In the genomic region with DNA sequence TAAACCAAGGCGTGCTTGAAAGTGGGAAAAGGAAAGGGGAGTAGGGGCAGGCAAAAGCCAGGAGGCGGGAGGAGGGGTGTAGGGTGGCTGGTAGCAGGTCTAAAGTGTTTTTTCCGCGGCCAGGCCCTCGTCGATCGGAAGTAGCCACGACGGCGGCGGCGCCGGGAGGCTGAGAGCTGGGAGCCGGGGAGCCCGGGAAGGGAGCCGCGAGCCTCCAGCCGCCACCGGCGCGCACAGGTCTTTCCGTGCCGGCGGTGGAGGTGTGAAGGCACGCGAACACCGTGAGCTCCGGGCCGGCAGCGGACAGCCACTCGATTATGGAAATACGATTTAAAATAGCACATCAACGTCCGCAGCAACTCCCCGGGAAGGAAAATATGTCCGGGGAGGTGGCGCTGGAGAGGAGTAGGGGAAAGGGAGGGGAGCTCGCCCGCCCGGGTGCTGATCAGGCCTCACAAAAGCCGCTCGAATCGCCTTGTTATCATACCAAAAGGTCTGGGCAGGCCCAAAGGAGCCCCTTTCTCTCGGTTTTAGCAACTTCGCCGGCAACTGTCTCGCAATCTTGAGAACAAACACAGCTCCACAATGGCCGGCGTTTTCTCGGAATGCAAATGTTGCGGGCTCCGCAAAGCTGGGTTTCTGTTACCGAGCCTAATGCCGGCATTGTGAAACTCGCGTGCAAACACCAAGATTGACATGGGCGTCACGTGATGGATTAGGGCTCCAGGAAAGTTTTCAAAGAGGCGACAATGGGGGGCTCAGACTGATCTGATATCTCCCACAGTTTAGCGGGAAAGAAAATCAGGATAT, we compare ENCODE assay signal across 8 cellular contexts. TPM values are rescaled to one million over a fixed set of nuclear protein-coding genes. Genes with fewer than 3 reads are reported as not detected.
DNase-seq lines count a peak whose midpoint lies in the region; ATAC-seq and TF ChIP-seq lines count a peak whose summit lies in the region.

No MANE protein-coding gene starts in this region.

- H3K27me3 Mint-ChIP-seq in activated B cell treated with CpG ODN at 0.5 μM for 24 hours: peaks cover 68% of the 10 kb centered on the region
- H3K27me3 Mint-ChIP-seq in neural crest cell (ENCODE audit: low read depth): peaks cover 53% of the 10 kb centered on the region

- H3K4me1 ChIP-seq in GM23248 (ENCODE audit: insufficient read depth): peaks cover 6% of the 10 kb centered on the region; the same call in 1 of the 2 replicates

- H3K4me3 Mint-ChIP-seq in activated B cell treated with CpG ODN at 0.5 μM for 24 hours (peak overlapping the region; percentile 75), neural crest cell (peak overlapping the region; percentile 89)

- no peaks in the 10 kb centered on the region for H3K9me3 Mint-ChIP-seq in activated B cell treated with CpG ODN at 0.5 μM for 24 hours
- H3K9me3 Mint-ChIP-seq in neural crest cell: no peaks in the 10 kb centered on the region

- ATAC-seq in activated B cell treated with CpG ODN at 0.5 μM for 24 hours (ENCODE audit: low read depth): peak; percentile 40

- no peaks in the 10 kb centered on the region for H3K9me2 ChIP-seq in GM23248 (ENCODE audit: insufficient read depth)

- intact Hi-C loops in activated B cell treated with CpG ODN at 0.5 μM for 24 hours (cut with micrococcal nuclease): loop anchor here (5.0 kb wide), 1 partner anchor 71 kb away; no protein-coding TSS in a partner anchor

- H2AFZ ChIP-seq in GM23248: peak overlapping the region; percentile 97

- H3K36me3 ChIP-seq in GM23248 (ENCODE audit: low read depth): no peaks in the 10 kb centered on the region

- H3K27ac Mint-ChIP-seq in activated B cell treated with CpG ODN at 0.5 μM for 24 hours (no peak overlapping the region), neural crest cell (ENCODE audit: unreplicated experiment) (peak overlapping the region; percentile 88)

- H3K79me2 ChIP-seq in GM23248 (ENCODE audit: insufficient read depth): no peaks in the 10 kb centered on the region

- CTCF ChIA-PET in activated B cell treated with CpG ODN at 0.5 μM for 24 hours (lab: Charles Lee): no interaction called here

- WGBS in GM23248 (ENCODE audit: low coverage in 1 of 2, low lambda C conversion rate in 2 of 2, missing lambda C conversion rate in 2 of 2), 2 experiments: 2 to 3% methylated on average over 59 to 60 of the region's 60 CpGs

- H4K20me1 ChIP-seq in GM23248 (ENCODE audit: insufficient read depth): no peaks in the 10 kb centered on the region

- in situ Hi-C loops in GM23248 (cut with MboI): no loop called here

- H3K4me3 ChIP-seq in GM23248 (peak overlapping the region; percentile 83), fibroblast of the aortic adventitia (ENCODE audit: low read depth, low read length) (peak overlapping the region; percentile 68)

- POLR2A ChIA-PET in activated B cell treated with CpG ODN at 0.5 μM for 24 hours (lab: Charles Lee): no interaction called here

- H3K9ac ChIP-seq in GM23248: peak overlapping the region; percentile 60

- H3K9me3 ChIP-seq in GM23248 (ENCODE audit: low read depth): no peaks in the 10 kb centered on the region

- H3K36me3 Mint-ChIP-seq in activated B cell treated with CpG ODN at 0.5 μM for 24 hours (ENCODE audit: low read depth): no peaks in the 10 kb centered on the region
- no peaks in the 10 kb centered on the region for H3K36me3 Mint-ChIP-seq in neural crest cell (ENCODE audit: low read depth)

- peak overlapping the region; percentile 98 for H3K4me2 ChIP-seq in GM23248 (ENCODE audit: unreplicated experiment)

- H3K4me1 Mint-ChIP-seq in activated B cell treated with CpG ODN at 0.5 μM for 24 hours (peaks cover 31% of the 10 kb centered on the region), neural crest cell (peaks cover 57% of the 10 kb centered on the region)

- no peak overlapping the region for H3K27ac ChIP-seq in GM23248

- DNase-seq in NCI-H187 (lab: John Stamatoyannopoulos, UW) (peak; percentile 19 to 62), NCI-H187 treated with DMSO at 0.1 percent for 48 hours (lab: John Stamatoyannopoulos, UW) (no peak), GM23248 (peak; percentile 59), LoVo (ENCODE audit: low spot score) (peak; percentile 13), activated B cell treated with CpG ODN at 0.5 μM for 24 hours (no peak), fibroblast of the aortic adventitia (ENCODE audit: low read depth) (peak; percentile 15), neural crest cell (ENCODE audit: low read depth, low spot score) (peak; percentile 56), foreskin melanocyte (no peak)

- peaks cover 28% of the 10 kb centered on the region for H3K27me3 ChIP-seq in GM23248 (replicated peaks; ENCODE audit: insufficient read depth)

- no peak for TF ChIP-seq CTCF in activated B cell treated with CpG ODN at 0.5 μM for 24 hours (IDR thresholded peaks at IDR 0.05)
- TF ChIP-seq CTCF in fibroblast of the aortic adventitia (IDR thresholded peaks at IDR 0.05; ENCODE audit: insufficient read depth, low read length): no peak
- no peak for TF ChIP-seq CTCF in neural crest cell (conservative IDR thresholded peaks at IDR 0.05)

- no peaks in the 10 kb centered on the region for H3F3A ChIP-seq in GM23248 (ENCODE audit: insufficient read depth)

RNA-seq across cellular contexts. Expression of a gene that starts 2.9 kb away (rescaled TPM):
- total RNA-seq in GM23248 (2014; rRNA removed; shearing (Covaris generic)): not detected in 2 replicates
- polyA plus RNA-seq in GM23248 (2016; fragmentation: Nextera tagmentation; extraction: Ambion mirVana): not detected in 2 replicates
- total RNA-seq in activated B cell treated with CpG ODN at 0.5 μM for 24 hours (not detected in 2 replicates), fibroblast of the aortic adventitia (ENCODE audit: low replicate concordance) (not detected in 2 replicates), neural crest cell (13.7 and 14.6 TPM in 2 replicates)

Comparison
In these comparisons a context has a peak if more than half of its experiments do, and no peak if none do; other contexts are left out.
1. DNase-seq: peak in NCI-H187 (2 of 2), GM23248 (single experiment), LoVo (single experiment), fibroblast of the aortic adventitia (single experiment) and neural crest cell (single experiment); none in NCI-H187 treated with DMSO at 0.1 percent for 48 hours (single experiment), activated B cell treated with CpG ODN at 0.5 μM for 24 hours (single experiment) and foreskin melanocyte (single experiment).
2. RNA of a gene that starts 2.9 kb away (total RNA-seq): 13.7 to 14.6 TPM in neural crest cell; not detected in GM23248, not detected in activated B cell treated with CpG ODN at 0.5 μM for 24 hours and not detected in fibroblast of the aortic adventitia; every median in the first group is over 10 times any median in the second.